1 cellular context compared by ENCODE assay signal in the genomic region with DNA sequence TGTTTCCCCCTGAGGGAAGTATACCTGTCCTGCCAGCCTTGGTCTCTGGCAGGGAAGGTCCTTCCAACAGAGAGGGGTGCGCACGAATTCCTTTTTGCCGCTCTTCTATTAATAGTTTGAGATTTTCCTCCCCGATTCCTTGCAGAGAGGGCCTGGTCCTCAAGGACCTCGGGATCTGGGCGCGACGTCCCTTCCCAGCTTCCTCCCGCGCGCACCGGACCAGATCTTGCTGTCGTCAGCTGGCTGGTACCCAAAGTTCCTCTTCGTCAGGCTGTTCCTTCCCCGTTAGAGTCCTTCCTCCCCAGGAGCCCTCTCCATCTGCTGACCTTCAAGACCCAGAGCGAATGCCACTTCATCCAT.
TF ChIP-seq lines count a peak whose summit lies in the region.

No MANE protein-coding gene starts in this region.

TF ChIP-seq in K562, 482 proteins besides CTCF, POLR2A, EP300 and RAD21 (continued from another document):
- TF ChIP-seq, protein P1, sequence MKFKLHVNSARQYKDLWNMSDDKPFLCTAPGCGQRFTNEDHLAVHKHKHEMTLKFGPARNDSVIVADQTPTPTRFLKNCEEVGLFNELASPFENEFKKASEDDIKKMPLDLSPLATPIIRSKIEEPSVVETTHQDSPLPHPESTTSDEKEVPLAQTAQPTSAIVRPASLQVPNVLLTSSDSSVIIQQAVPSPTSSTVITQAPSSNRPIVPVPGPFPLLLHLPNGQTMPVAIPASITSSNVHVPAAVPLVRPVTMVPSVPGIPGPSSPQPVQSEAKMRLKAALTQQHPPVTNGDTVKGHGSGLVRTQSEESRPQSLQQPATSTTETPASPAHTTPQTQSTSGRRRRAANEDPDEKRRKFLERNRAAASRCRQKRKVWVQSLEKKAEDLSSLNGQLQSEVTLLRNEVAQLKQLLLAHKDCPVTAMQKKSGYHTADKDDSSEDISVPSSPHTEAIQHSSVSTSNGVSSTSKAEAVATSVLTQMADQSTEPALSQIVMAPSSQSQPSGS (CRISPR knock-in tag; IDR thresholded peaks at IDR 0.05) = no peak
- TF ChIP-seq ZNF121 (CRISPR knock-in tag; conservative IDR thresholded peaks at IDR 0.05) = no peak; the same call in 1 of the 2 replicates
- no peak for TF ChIP-seq NKRF (IDR thresholded peaks at IDR 0.05; ENCODE audit: borderline replicate concordance)
- no peak for TF ChIP-seq MTA2 (IDR thresholded peaks at IDR 0.05; ENCODE audit: low read depth)
- no peak for TF ChIP-seq DDX20 (tag; IDR thresholded peaks at IDR 0.05; ENCODE audit: low read depth)
- no peak for TF ChIP-seq CREB1 (IDR thresholded peaks at IDR 0.05)
- TF ChIP-seq CREB1 (CRISPR knock-in tag; IDR thresholded peaks at IDR 0.05) = no peak
- no peak for TF ChIP-seq ELF2 (CRISPR knock-in tag; IDR thresholded peaks at IDR 0.05)
- TF ChIP-seq ZFX (CRISPR knock-in tag; IDR thresholded peaks at IDR 0.05) = peak; percentile 51; the same call in 1 of the 2 replicates
- peak; percentile 76 for TF ChIP-seq L3MBTL2 (IDR thresholded peaks at IDR 0.05)
- TF ChIP-seq HDGF (IDR thresholded peaks at IDR 0.05) = no peak
- TF ChIP-seq FOS (IDR thresholded peaks at IDR 0.05; ENCODE audit: extremely low read depth, insufficient read length) = no peak
- no peak for TF ChIP-seq E4F1 (CRISPR knock-in tag; IDR thresholded peaks at IDR 0.05; ENCODE audit: borderline replicate concordance)
- no peak for TF ChIP-seq MED1 (CRISPR knock-in tag; IDR thresholded peaks at IDR 0.05; ENCODE audit: borderline replicate concordance)
- TF ChIP-seq, protein P2, sequence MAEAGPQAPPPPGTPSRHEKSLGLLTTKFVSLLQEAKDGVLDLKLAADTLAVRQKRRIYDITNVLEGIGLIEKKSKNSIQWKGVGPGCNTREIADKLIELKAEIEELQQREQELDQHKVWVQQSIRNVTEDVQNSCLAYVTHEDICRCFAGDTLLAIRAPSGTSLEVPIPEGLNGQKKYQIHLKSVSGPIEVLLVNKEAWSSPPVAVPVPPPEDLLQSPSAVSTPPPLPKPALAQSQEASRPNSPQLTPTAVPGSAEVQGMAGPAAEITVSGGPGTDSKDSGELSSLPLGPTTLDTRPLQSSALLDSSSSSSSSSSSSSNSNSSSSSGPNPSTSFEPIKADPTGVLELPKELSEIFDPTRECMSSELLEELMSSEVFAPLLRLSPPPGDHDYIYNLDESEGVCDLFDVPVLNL (CRISPR knock-in tag; IDR thresholded peaks at IDR 0.05; ENCODE audit: low read depth) = no peak
- no peak for TF ChIP-seq ZFP36 (IDR thresholded peaks at IDR 0.05; ENCODE audit: low read depth, low read length, partially characterized antibody)
- peak; percentile 56 for TF ChIP-seq MGA (IDR thresholded peaks at IDR 0.05)
